Comparison of ENCODE assay signal across 8 cellular contexts in the genomic region with DNA sequence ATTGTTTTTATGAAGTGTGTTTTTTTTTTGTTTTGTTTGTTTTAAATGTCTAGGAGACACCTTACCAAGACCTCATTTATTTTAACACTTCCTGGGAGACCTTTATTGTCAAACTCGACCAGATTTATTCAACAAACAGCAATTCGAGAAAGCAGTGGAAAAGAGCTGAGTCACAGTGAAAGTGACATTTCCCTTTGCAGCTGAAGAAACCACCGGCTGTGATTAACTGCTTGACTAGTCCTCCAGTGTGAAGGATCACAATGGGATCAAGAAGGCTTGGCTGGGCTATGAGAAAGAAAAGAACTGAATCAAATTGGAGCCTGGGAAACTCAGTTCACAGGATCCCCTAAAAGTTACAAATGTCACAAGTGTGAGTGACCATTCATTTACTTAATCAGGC. TPM values are rescaled to one million over a fixed set of nuclear protein-coding genes. Genes with fewer than 3 reads are reported as not detected.
DNase-seq lines count a peak whose midpoint lies in the region; ATAC-seq and TF ChIP-seq lines count a peak whose summit lies in the region.

No MANE protein-coding gene starts in this region.

- H3K27ac Mint-ChIP-seq in osteocyte (ENCODE audit: unreplicated experiment): peak overlapping the region; percentile 73

- ATAC-seq in GM19455 (IDR thresholded peaks at IDR 0.05; ENCODE audit: unreplicated experiment) (peak; percentile 82), HG03432 (IDR thresholded peaks at IDR 0.05; ENCODE audit: unreplicated experiment) (peak; percentile 95)

- H3K4me1 Mint-ChIP-seq in osteocyte (ENCODE audit: unreplicated experiment): peaks cover 10% of the 10 kb centered on the region

- peaks cover 10% of the 10 kb centered on the region for H3K9me3 Mint-ChIP-seq in osteocyte (ENCODE audit: unreplicated experiment)

- H3K27me3 Mint-ChIP-seq in osteocyte (ENCODE audit: unreplicated experiment): no peaks in the 10 kb centered on the region

- H3K4me3 Mint-ChIP-seq in osteocyte (ENCODE audit: unreplicated experiment): no peak overlapping the region

- peaks cover 5% of the 10 kb centered on the region for H3K36me3 Mint-ChIP-seq in osteocyte (ENCODE audit: unreplicated experiment)

- peak; percentile 7 for DNase-seq in Ammon's horn (ENCODE audit: low spot score)
- peak; percentile 84 for DNase-seq in astrocyte of the hippocampus (ENCODE audit: low read depth, low spot score)
- no peak for DNase-seq in osteocyte (ENCODE audit: extremely low spot score, unreplicated experiment)
- no peak for DNase-seq in amniotic stem cell (lab: John Stamatoyannopoulos, UW)
- DNase-seq in activated CD4-positive, alpha-beta T cell treated with anti-CD3 and anti-CD28 coated beads, Interleukin-2, amount 50 U/mL, for 1 hour: no peak
- DNase-seq in GOT3 (lab: John Stamatoyannopoulos, UW): no peak

- TF ChIP-seq CTCF in osteocyte (IDR thresholded peaks at IDR 0.05): no peak

RNA-seq across cellular contexts. Expression of gene ADH7, which starts 11.9 kb away (rescaled TPM):
- total RNA-seq in osteocyte: not detected in 2 replicates

Comparison
In these comparisons a context has a peak if more than half of its experiments do, and no peak if none do; other contexts are left out.
1. DNase-seq: peak in Ammon's horn (single experiment) and astrocyte of the hippocampus (single experiment); none in osteocyte (single experiment), amniotic stem cell (single experiment), activated CD4-positive, alpha-beta T cell treated with anti-CD3 and anti-CD28 coated beads, Interleukin-2, amount 50 U/mL, for 1 hour (single experiment) and GOT3 (single experiment).